ENCODE assay signal across 8 cellular contexts in genomic region chr12:57175428-57176138, GRCh38. TPM values are rescaled to one million over a fixed set of nuclear protein-coding genes. Genes with fewer than 3 reads are reported as not detected.
DNase-seq lines count a peak whose midpoint lies in the region; ATAC-seq and TF ChIP-seq lines count a peak whose summit lies in the region.

No MANE protein-coding gene starts in this region.

- peak; percentile 72 for TF ChIP-seq CTCF in GM12875 (IDR thresholded peaks at IDR 0.05; ENCODE audit: borderline replicate concordance, insufficient read depth, low read depth, low read length)
- peak; percentile 75 for TF ChIP-seq CTCF in WTC11 (IDR thresholded peaks at IDR 0.05)
- peak; percentile 50 to 64 (median 60) for TF ChIP-seq CTCF in right lobe of liver (IDR thresholded peaks at IDR 0.05)

- no peaks in the 10 kb centered on the region for H3K4me1 ChIP-seq in right lobe of liver

- ATAC-seq in WTC11: peak; percentile 80
- ATAC-seq in right lobe of liver: peak; percentile 30 to 58 (median 48)
- no peak for ATAC-seq in GM18519 (IDR thresholded peaks at IDR 0.05; ENCODE audit: low FRiP score, unreplicated experiment)
- no peak for ATAC-seq in GM21447 (IDR thresholded peaks at IDR 0.05; ENCODE audit: unreplicated experiment)

- H3K4me1 Mint-ChIP-seq in WTC11: no peaks in the 10 kb centered on the region

- H3K4me3 ChIP-seq in GM12875 (ENCODE audit: low read depth, low read length) (no peak overlapping the region), right lobe of liver (no peak overlapping the region)

- H3K4me3 Mint-ChIP-seq in WTC11: no peak overlapping the region

- H3K27me3 Mint-ChIP-seq in WTC11 (ENCODE audit: low read depth): no peaks in the 10 kb centered on the region

- POLR2A ChIA-PET in WTC11 (lab: Charles Lee): interaction anchor here (0.6 to 1.5 kb wide), 2 partner anchors 48 to 100 kb away, joined by 3 to 8 read pairs; partner anchors contain the start of gene LRP1

- CTCF ChIA-PET in WTC11 (lab: Charles Lee): interaction anchor here (0.5 to 7.0 kb wide), 43 partner anchors 9 to 1919 kb away, joined by 3 to 112 read pairs (median 4); partner anchors contain the start of genes LRP1, NEMP1, SHMT2 and STAT6

- DNase-seq in NCI-H2081 treated with DMSO at 0.1 percent for 48 hours (lab: John Stamatoyannopoulos, UW): peak; percentile 71
- peak; percentile 95 for DNase-seq in WTC11 (ENCODE audit: low spot score)
- peak; percentile 32 to 60 for DNase-seq in dermis microvascular lymphatic vessel endothelial cell (ENCODE audit: low read depth in 2 of 2)
- DNase-seq in right lobe of liver: peak; percentile 66 to 77 (median 72)
- DNase-seq in stimulated activated CD8-positive, alpha-beta memory T cell treated with anti-CD3 and anti-CD28 coated beads, Interleukin-2, amount 100 ng/mL, for 48 hours (ENCODE audit: low read depth in 2 of 2): peak; percentile 46 to 50

- no peaks in the 10 kb centered on the region for H3K9me3 ChIP-seq in right lobe of liver

- WGBS in right lobe of liver (ENCODE audit: insufficient coverage, low coverage, low lambda C conversion rate, missing lambda C conversion rate): 71% methylated on average over 15 of the region's 29 CpGs

- no peak for TF ChIP-seq POLR2A in right lobe of liver (IDR thresholded peaks at IDR 0.05)

- peak overlapping the region; percentile 78 for H3K27ac Mint-ChIP-seq in WTC11

- peaks cover 41% of the 10 kb centered on the region for H3K36me3 Mint-ChIP-seq in WTC11

- H3K27me3 ChIP-seq in right lobe of liver: no peaks in the 10 kb centered on the region

- H3K36me3 ChIP-seq in right lobe of liver: peaks cover 0 to 90% (median 63%) of the 10 kb centered on the region in 4 donors

- no peak overlapping the region for H3K27ac ChIP-seq in right lobe of liver

- intact Hi-C loops in right lobe of liver (cut with DNase I): no loop called here

- no peaks in the 10 kb centered on the region for H3K9me3 Mint-ChIP-seq in WTC11

TF ChIP-seq in WTC11, 78 proteins besides CTCF, POLR2A, EP300 and RAD21:
- TF ChIP-seq ARID4B (CRISPR knock-in tag; IDR thresholded peaks at IDR 0.05; ENCODE audit: borderline replicate concordance): 0 out of 2 replicates have a peak, but pooled peaks have one; percentile 26
- TF ChIP-seq USF1 (CRISPR knock-in tag; IDR thresholded peaks at IDR 0.05): no peak
TF ChIP-seq in WTC11: peak in this region for 1.

RNA-seq across cellular contexts. Expression of gene LRP1-AS, which starts 28.2 kb away (rescaled TPM):
- total RNA-seq in WTC11 (2021) (not detected in 3 replicates), dermis microvascular lymphatic vessel endothelial cell (not detected in 2 replicates), right lobe of liver (not detected)

RNA-seq across cellular contexts. Expression of gene NXPH4, which starts 41.0 kb away (rescaled TPM):
- 3.7 to 4.9 TPM (median 4.4 TPM) in 3 replicates for total RNA-seq in WTC11 (2021)
- under 0.01 TPM in 1 of 2 replicates, not detected in the other for total RNA-seq in dermis microvascular lymphatic vessel endothelial cell
- 1 to 10 TPM in 2 of 6 experiments, under 1 TPM in 1, not detected in 3; 0.87 to 1.5 (median 1.2) TPM for total RNA-seq in right lobe of liver

RNA-seq across cellular contexts. Expression of gene LRP1, which starts 47.3 kb away (rescaled TPM):
- total RNA-seq in WTC11 (2021) (107 to 120 TPM (median 112 TPM) in 3 replicates), dermis microvascular lymphatic vessel endothelial cell (0.26 and 0.76 TPM in 2 replicates), right lobe of liver (100 to 1,000 TPM; 268 to 387 (median 301) TPM)

RNA-seq across cellular contexts. Expression of gene SHMT2, which starts 53.9 kb away (rescaled TPM):
- total RNA-seq in WTC11 (2021): 262 to 297 TPM (median 265 TPM) in 3 replicates
- total RNA-seq in dermis microvascular lymphatic vessel endothelial cell: 153 and 155 TPM in 2 replicates
- 100 to 1,000 TPM; 157 to 228 (median 194) TPM for total RNA-seq in right lobe of liver

Comparison
In these comparisons a context has a peak if more than half of its experiments do, and no peak if none do; other contexts are left out.
1. ATAC-seq: peak in WTC11 (single experiment) and right lobe of liver (4 of 4); none in GM18519 (single experiment) and GM21447 (single experiment).
2. RNA of gene LRP1, which starts 47.3 kb away (total RNA-seq): 268 to 387 TPM in right lobe of liver and 107 to 120 TPM in WTC11; 0.26 to 0.76 TPM in dermis microvascular lymphatic vessel endothelial cell; every median in the first group is over 10 times any median in the second.
3. Peak in every context shown above with its lines, with median percentiles within 50 percentile points of each other: CTCF ChIP-seq and DNase-seq.